8 cellular contexts compared by ENCODE assay signal in the genomic region with DNA sequence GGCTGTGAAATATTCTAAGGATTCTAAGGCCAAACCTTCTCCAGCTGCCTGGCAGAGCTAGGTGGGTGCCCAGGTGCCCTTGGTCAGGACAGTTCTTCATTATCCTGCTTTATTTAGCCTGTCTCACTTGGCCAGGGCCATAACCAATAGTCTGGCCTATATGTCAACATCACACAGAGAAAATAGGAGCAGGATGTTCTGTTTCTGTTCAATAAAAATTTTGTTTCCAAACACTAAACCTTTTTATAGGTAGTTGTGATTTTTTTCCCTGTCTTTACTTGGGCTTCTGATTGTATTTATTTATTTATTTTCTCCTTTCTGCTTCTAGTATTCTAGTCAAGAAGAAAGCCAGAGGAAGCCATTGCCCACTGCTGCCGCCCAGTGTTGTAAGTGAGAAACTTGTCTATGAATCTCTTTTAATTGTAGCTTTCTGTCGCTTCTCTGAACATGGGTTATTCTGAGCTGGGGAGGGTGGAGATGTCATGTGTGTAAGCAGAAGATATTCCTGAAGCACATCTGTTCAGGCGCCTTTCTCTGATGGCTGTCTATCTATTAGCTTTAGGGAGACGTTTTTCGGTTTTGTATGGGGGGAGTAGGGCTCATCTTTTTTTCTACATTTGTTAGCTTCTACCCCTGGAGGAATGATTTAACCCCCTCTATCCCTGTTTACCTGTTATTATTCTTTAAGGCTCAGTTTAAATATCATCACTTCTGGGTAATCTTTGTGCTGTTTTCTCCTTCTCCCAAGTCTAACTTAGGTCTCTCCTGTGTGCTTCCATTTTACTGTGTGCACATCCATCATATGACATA.
DNase-seq lines count a peak whose midpoint lies in the region; ATAC-seq and TF ChIP-seq lines count a peak whose summit lies in the region.

No MANE protein-coding gene starts in this region.

- H3K36me3 ChIP-seq in DOHH2 (ENCODE audit: control insufficient read depth, low read length) (no peaks in the 10 kb centered on the region), MG63 (no peaks in the 10 kb centered on the region), SK-N-MC (ENCODE audit: insufficient read depth, low read length) (no peaks in the 10 kb centered on the region)

- no peaks in the 10 kb centered on the region for H3K27me3 ChIP-seq in DOHH2 (ENCODE audit: control insufficient read depth, low read length)
- no peaks in the 10 kb centered on the region for H3K27me3 ChIP-seq in MG63
- no peaks in the 10 kb centered on the region for H3K27me3 ChIP-seq in right cardiac atrium (ENCODE audit: control insufficient read depth, insufficient read depth)

- peak; percentile 75 to 77 for ATAC-seq in right cardiac atrium
- no peak for ATAC-seq in HG02588 (IDR thresholded peaks at IDR 0.05; ENCODE audit: unreplicated experiment)

- H4K20me1 ChIP-seq in DOHH2 (ENCODE audit: control insufficient read depth, insufficient read depth, low read depth, low read length), result no peaks in the 10 kb centered on the region

- H3K27ac ChIP-seq in DOHH2 (ENCODE audit: low read depth, low read length) (no peak overlapping the region), SK-N-MC (no peak overlapping the region), right cardiac atrium (ENCODE audit: low read length) (no peak overlapping the region)

- no peaks in the 10 kb centered on the region for H3K79me2 ChIP-seq in DOHH2 (ENCODE audit: control insufficient read depth, low read length)

- DNase-seq in MG63 (peak; percentile 37), SK-N-MC (ENCODE audit: low read depth, low spot score) (peak; percentile 52), astrocyte of the cerebellum (ENCODE audit: low read depth) (peak; percentile 57), right cardiac atrium (peak; percentile 78 to 89 (median 87)), retina (peak; percentile 62), mesenteric fat pad (ENCODE audit: low spot score) (no peak)

- no peak overlapping the region for H3K4me2 ChIP-seq in DOHH2 (ENCODE audit: low read length)

- H3K9me2 ChIP-seq in DOHH2 (replicated peaks; ENCODE audit: control insufficient read depth, low read length), result no peaks in the 10 kb centered on the region

- in situ Hi-C loops in astrocyte of the cerebellum (cut with HindIII; ENCODE audit: low sequenced_read_pairs), result no loop called here

- peak; percentile 64 for TF ChIP-seq CTCF in DOHH2 (IDR thresholded peaks at IDR 0.05; ENCODE audit: low read depth, low read length, poor library complexity, severe bottlenecking)
- peak; percentile 91 for TF ChIP-seq CTCF in astrocyte of the cerebellum (IDR thresholded peaks at IDR 0.05; ENCODE audit: low read depth, low read length, missing control alignments)

- no peaks in the 10 kb centered on the region for H3F3A ChIP-seq in DOHH2 (ENCODE audit: control insufficient read depth, insufficient read depth)

- H3K4me3 ChIP-seq in DOHH2 (ENCODE audit: low read length), result no peak overlapping the region
- no peak overlapping the region for H3K4me3 ChIP-seq in MG63
- no peak overlapping the region for H3K4me3 ChIP-seq in SK-N-MC
- H3K4me3 ChIP-seq in astrocyte of the cerebellum (ENCODE audit: low read depth, low read length), result no peak overlapping the region
- H3K4me3 ChIP-seq in right cardiac atrium (ENCODE audit: low read length), result no peak overlapping the region

- no peaks in the 10 kb centered on the region for H3K9me3 ChIP-seq in DOHH2 (ENCODE audit: control insufficient read depth, insufficient read depth, low read length)
- H3K9me3 ChIP-seq in MG63, result no peaks in the 10 kb centered on the region
- no peaks in the 10 kb centered on the region for H3K9me3 ChIP-seq in SK-N-MC (ENCODE audit: low read depth, low read length)
- no peaks in the 10 kb centered on the region for H3K9me3 ChIP-seq in right cardiac atrium (ENCODE audit: control insufficient read depth, low read length)

- H3K4me1 ChIP-seq in DOHH2 (ENCODE audit: control insufficient read depth, low read length) (no peaks in the 10 kb centered on the region), right cardiac atrium (ENCODE audit: control insufficient read depth, insufficient read depth, low read length) (no peaks in the 10 kb centered on the region)

- intact Hi-C loops in right cardiac atrium (cut with DNase I), result loop anchor here in 3 of 4 donors (2.0 to 5.0 kb wide), 2 partner anchors 142 kb away; partner anchors contain the start of gene ATOSB (in 1 of the 3)

- WGBS in right cardiac atrium, result 24% methylated on average over 5 of the region's 5 CpGs

- H3K9ac ChIP-seq in SK-N-MC (ENCODE audit: insufficient read length), result no peak overlapping the region
